ENCODE assay signal across 8 cellular contexts in the genomic region with DNA sequence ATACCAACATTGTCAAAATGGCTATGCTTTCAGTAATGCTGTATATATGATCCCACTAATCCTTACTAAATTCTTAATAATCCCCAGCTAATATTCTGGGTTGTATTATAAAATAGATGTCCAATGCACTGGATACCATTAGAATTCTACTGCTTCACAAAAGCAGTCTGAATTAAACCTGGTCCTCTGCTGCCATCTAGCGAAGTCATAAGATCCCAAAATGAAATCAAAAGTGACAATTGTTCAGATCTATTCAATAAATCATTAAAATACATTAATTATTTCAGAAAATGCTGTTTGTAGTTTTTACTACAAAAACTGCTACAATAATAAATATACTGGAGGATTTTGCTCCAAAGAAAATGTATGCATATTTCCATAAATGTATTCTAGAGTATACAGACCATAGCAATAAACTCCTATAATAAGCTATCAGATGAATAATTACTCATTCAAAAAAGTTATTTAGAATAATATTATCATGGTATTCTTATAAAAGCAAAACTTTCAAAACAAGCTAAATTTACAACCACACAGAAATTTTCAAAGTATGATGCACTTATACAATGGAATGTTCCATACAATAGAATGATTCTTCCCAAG.
A peak's percentile ranks its signal among the peaks of the same experiment; 100 is the strongest.
DNase-seq lines count a peak whose midpoint lies in the region; ATAC-seq and TF ChIP-seq lines count a peak whose summit lies in the region.
"Had no signal": no experiment of that assay in that cellular context is flagged by ENCODE, and none has a peak within 500 bp of the region (broad histone marks: within the 10 kb centered on the region; RNA-seq: fewer than 3 reads in every experiment).

No MANE protein-coding gene starts in this region.

- H3K56ac ChIP-seq in H9 (ENCODE audit: insufficient read length, low read depth, low read length): no peak overlapping the region

- H3K27ac Mint-ChIP-seq in H9: no peak overlapping the region
- H3K27ac Mint-ChIP-seq: activated naive CD8-positive, alpha-beta T cell had no signal

- H3K27me3 Mint-ChIP-seq in H9 (ENCODE audit: low read depth): no peaks in the 10 kb centered on the region
- H3K27me3 Mint-ChIP-seq: activated naive CD8-positive, alpha-beta T cell had no signal

- H2AFZ ChIP-seq in H9 (ENCODE audit: low read length): no peak overlapping the region
- H2AFZ ChIP-seq in hepatocyte: no peak overlapping the region

- H4K91ac ChIP-seq in H9 (ENCODE audit: insufficient read length, low read depth, low read length): no peak overlapping the region

- H3K4me1 ChIP-seq in H9 (ENCODE audit: insufficient read depth, low read length) (no peaks in the 10 kb centered on the region), hepatocyte (ENCODE audit: insufficient read depth) (peaks cover 7% of the 10 kb centered on the region)

- H3K4me2 ChIP-seq in H9 (ENCODE audit: insufficient read depth, insufficient read length, low read length) (no peak overlapping the region), hepatocyte (no peak overlapping the region)

- H3K4me1 Mint-ChIP-seq in H9: no peaks in the 10 kb centered on the region

- H3K79me2 ChIP-seq in H9 (ENCODE audit: insufficient read depth, low read length) (no peaks in the 10 kb centered on the region), hepatocyte (no peaks in the 10 kb centered on the region)

- H4K20me1 ChIP-seq in H9 (ENCODE audit: control insufficient read depth, insufficient read depth, insufficient read length) (no peaks in the 10 kb centered on the region), hepatocyte (ENCODE audit: insufficient read depth, poor library complexity, severe bottlenecking) (no peaks in the 10 kb centered on the region)

- H3K9me3 Mint-ChIP-seq in H9: no peaks in the 10 kb centered on the region

- H3K9me3 ChIP-seq in H9 (ENCODE audit: control insufficient read depth, low read depth, low read length): no peaks in the 10 kb centered on the region
- H3K9me3 ChIP-seq in hepatocyte (ENCODE audit: low read depth): no peaks in the 10 kb centered on the region

- H3K36me3 ChIP-seq in hepatocyte (replicated peaks; ENCODE audit: insufficient read depth, low read depth): no peaks in the 10 kb centered on the region

- H3T11ph ChIP-seq in H9 (ENCODE audit: low read length): no peak overlapping the region

- no CpG with 5 or more reads among the region's 1 CpG for WGBS in H9 (ENCODE audit: extremely low coverage, insufficient read length, low lambda C conversion rate)
- 0% methylated on average over 1 of the region's 1 CpG for WGBS in hepatocyte (ENCODE audit: low lambda C conversion rate, missing lambda C conversion rate)

- H2BK20ac ChIP-seq in H9 (ENCODE audit: low read depth, low read length, poor library complexity, severe bottlenecking): no peak overlapping the region

- H3K36me3 Mint-ChIP-seq in H9 (ENCODE audit: insufficient read depth in 1 of 3, low read depth in 3 of 3): no peaks in the 10 kb centered on the region

- H3K23me2 ChIP-seq in H9 (ENCODE audit: insufficient read length, low read depth, low read length, poor library complexity, severe bottlenecking): no peaks in the 10 kb centered on the region

- H2AK5ac ChIP-seq in H9 (ENCODE audit: insufficient read length, low read length): no peak overlapping the region

- no peak overlapping the region for H3K9ac ChIP-seq in H9 (ENCODE audit: extremely low read depth, insufficient read length, low read length)

- no peaks in the 10 kb centered on the region for H3K79me1 ChIP-seq in H9 (ENCODE audit: insufficient read depth, low read depth, low read length, poor library complexity, severe bottlenecking)

- H3K4ac ChIP-seq in H9 (ENCODE audit: low read depth, low read length): no peak overlapping the region

- peak; percentile 75 for TF ChIP-seq CTCF in H9 (conservative IDR thresholded peaks at IDR 0.05)
- TF ChIP-seq CTCF in hepatocyte (IDR thresholded peaks at IDR 0.05; ENCODE audit: poor library complexity): peak; percentile 70

- no peak overlapping the region for H2BK5ac ChIP-seq in H9 (ENCODE audit: insufficient read length, low read length)

- H4K5ac ChIP-seq in H9 (ENCODE audit: insufficient read length, low read depth, low read length): no peak overlapping the region

- ATAC-seq in GM18858 (IDR thresholded peaks at IDR 0.05; ENCODE audit: unreplicated experiment): no peak

- H2BK15ac ChIP-seq in H9 (ENCODE audit: low read depth, low read length): no peak overlapping the region

- H2BK120ac ChIP-seq in H9 (ENCODE audit: low read depth, low read length, poor library complexity, severe bottlenecking): no peak overlapping the region

- H3K4me3 ChIP-seq in hepatocyte: no peak overlapping the region

- H3K14ac ChIP-seq in H9 (ENCODE audit: insufficient read depth, low read length): no peak overlapping the region

- H3K4me3 Mint-ChIP-seq in H9: no peak overlapping the region
- H3K4me3 Mint-ChIP-seq: activated naive CD8-positive, alpha-beta T cell had no signal

- no peak overlapping the region for H3K18ac ChIP-seq in H9 (ENCODE audit: insufficient read length, low read depth, low read length)

- no peaks in the 10 kb centered on the region for H3K9me2 ChIP-seq in hepatocyte (replicated peaks; ENCODE audit: insufficient read depth)

- H2BK12ac ChIP-seq in H9 (ENCODE audit: insufficient read length, low read depth, low read length): no peak overlapping the region

- no peak overlapping the region for H3K27ac ChIP-seq in H9 (ENCODE audit: insufficient read length, low read depth, low read length)
- no peak overlapping the region for H3K27ac ChIP-seq in hepatocyte

- peak; percentile 53 for DNase-seq in DMS153 treated with DMSO at 0.1 percent for 48 hours (lab: John Stamatoyannopoulos, UW; ENCODE audit: unreplicated experiment)
- no peak for DNase-seq in H9
- DNase-seq in NCI-H69 (lab: John Stamatoyannopoulos, UW): peak; percentile 84
- peak; percentile 21 for DNase-seq in activated naive CD4-positive, alpha-beta T cell treated with anti-CD3 and anti-CD28 coated beads, Interleukin-2, amount 50 U/mL, for 16 hours
- peak; percentile 57 for DNase-seq in hepatocyte (ENCODE audit: low spot score)
- peak; percentile 18 to 30 for DNase-seq in stimulated activated CD4-positive, alpha-beta T cell treated with anti-CD3 and anti-CD28 coated beads, Interleukin-2, amount 100 ng/mL, for 24 hours

- H3K23ac ChIP-seq in H9 (ENCODE audit: insufficient read length, low read depth, low read length): no peak overlapping the region

- H4K8ac ChIP-seq in H9 (replicated peaks; ENCODE audit: insufficient read length, low read depth, low read length): no peak overlapping the region

- H3K27me3 ChIP-seq in H9 (ENCODE audit: insufficient read depth, low read length): no peaks in the 10 kb centered on the region
- H3K27me3 ChIP-seq in hepatocyte: no peaks in the 10 kb centered on the region
